ENCODE assay signal across 15 cellular contexts in genomic region chr21:14306143-14306907, GRCh38.
A peak's percentile ranks its signal among the peaks of the same experiment; 100 is the strongest.
DNase-seq lines count a peak whose midpoint lies in the region; ATAC-seq and TF ChIP-seq lines count a peak whose summit lies in the region.
"Had no signal": no experiment of that assay in that cellular context is flagged by ENCODE, and none has a peak within 500 bp of the region (broad histone marks: within the 10 kb centered on the region; RNA-seq: fewer than 3 reads in every experiment).

No MANE protein-coding gene starts in this region.

- H3K27me3 ChIP-seq in foreskin keratinocyte = peaks cover 3% of the 10 kb centered on the region
- H3K27me3 ChIP-seq: esophagus muscularis mucosa, thyroid gland had no signal

- H3K4me1 ChIP-seq in foreskin keratinocyte = no peaks in the 10 kb centered on the region
- H3K4me1 ChIP-seq: esophagus muscularis mucosa, thyroid gland had no signal

- H3K27ac ChIP-seq in foreskin keratinocyte = no peak overlapping the region
- H3K27ac ChIP-seq: esophagus muscularis mucosa, thyroid gland, WERI-Rb-1 had no signal

- H3K9me3 Mint-ChIP-seq in HFFc6 = no peaks in the 10 kb centered on the region

- peak; percentile 28; the same call in 1 of the 2 replicates for TF ChIP-seq CTCF in AG10803 (conservative IDR thresholded peaks at IDR 0.05; ENCODE audit: low read length)
- TF ChIP-seq CTCF in HFFc6 (IDR thresholded peaks at IDR 0.05) = peak; percentile 44; the same call in 1 of the 2 replicates
- peak; percentile 51 for TF ChIP-seq CTCF in foreskin keratinocyte (conservative IDR thresholded peaks at IDR 0.05)

- no peaks in the 10 kb centered on the region for H3K4me1 Mint-ChIP-seq in HFFc6 (ENCODE audit: low read depth)

- H3K4me3 ChIP-seq in AG10803 (ENCODE audit: low read length) = no peak overlapping the region
- H3K4me3 ChIP-seq: esophagus muscularis mucosa, thyroid gland had no signal

- no peaks in the 10 kb centered on the region for H3K36me3 Mint-ChIP-seq in HFFc6 (ENCODE audit: low read depth)

- ATAC-seq in foreskin keratinocyte (no peak), HG03280 (IDR thresholded peaks at IDR 0.05; ENCODE audit: unreplicated experiment) (no peak)

- no peak overlapping the region for H3K4me3 Mint-ChIP-seq in HFFc6

- H3K27ac Mint-ChIP-seq in HFFc6 = no peak overlapping the region

- no peaks in the 10 kb centered on the region for H3K27me3 Mint-ChIP-seq in HFFc6 (ENCODE audit: insufficient read depth)

- in situ Hi-C loops in SK-MEL-5 (cut with HindIII; ENCODE audit: low pct_unique_long_range_greater_than_20kb, low sequenced_read_pairs) = no loop called here

- peak; percentile 13 for DNase-seq in AG10803 (ENCODE audit: low read depth)
- no peak for DNase-seq in HFFc6
- peak; percentile 30 for DNase-seq in SK-MEL-5 (ENCODE audit: low read depth, low spot score)
- peak in 1 of 2 donors; percentile 7 for DNase-seq in foreskin keratinocyte
- DNase-seq in NCI-H446 (lab: John Stamatoyannopoulos, UW) = no peak
- no peak for DNase-seq in NCI-H2029 treated with DMSO at 0.1 percent for 48 hours (lab: John Stamatoyannopoulos, UW)
- no peak for DNase-seq in iPS-NIHi11 (ENCODE audit: low spot score)
- DNase-seq: activated naive CD4-positive, alpha-beta T cell treated with anti-CD3 and anti-CD28 coated beads, Interleukin-2, amount 50 U/mL, for 16 hours; DMS153; NCI-H1436; stimulated activated CD4-positive, alpha-beta T cell treated with anti-CD3 and anti-CD28 coated beads, Interleukin-4, amount 100 ng/mL, for 1 hour; thyroid gland; WERI-Rb-1 had no signal

Comparison
In these comparisons a context has a peak if more than half of its experiments do, and no peak if none do; other contexts are left out.
1. DNase-seq: peak in AG10803 (single experiment) and SK-MEL-5 (single experiment); none in HFFc6 (single experiment), NCI-H446 (0 of 2), NCI-H2029 treated with DMSO at 0.1 percent for 48 hours (single experiment) and iPS-NIHi11 (single experiment).
2. Peak in every context shown above with its lines, with median percentiles within 50 percentile points of each other: CTCF ChIP-seq.